In the genomic region with DNA sequence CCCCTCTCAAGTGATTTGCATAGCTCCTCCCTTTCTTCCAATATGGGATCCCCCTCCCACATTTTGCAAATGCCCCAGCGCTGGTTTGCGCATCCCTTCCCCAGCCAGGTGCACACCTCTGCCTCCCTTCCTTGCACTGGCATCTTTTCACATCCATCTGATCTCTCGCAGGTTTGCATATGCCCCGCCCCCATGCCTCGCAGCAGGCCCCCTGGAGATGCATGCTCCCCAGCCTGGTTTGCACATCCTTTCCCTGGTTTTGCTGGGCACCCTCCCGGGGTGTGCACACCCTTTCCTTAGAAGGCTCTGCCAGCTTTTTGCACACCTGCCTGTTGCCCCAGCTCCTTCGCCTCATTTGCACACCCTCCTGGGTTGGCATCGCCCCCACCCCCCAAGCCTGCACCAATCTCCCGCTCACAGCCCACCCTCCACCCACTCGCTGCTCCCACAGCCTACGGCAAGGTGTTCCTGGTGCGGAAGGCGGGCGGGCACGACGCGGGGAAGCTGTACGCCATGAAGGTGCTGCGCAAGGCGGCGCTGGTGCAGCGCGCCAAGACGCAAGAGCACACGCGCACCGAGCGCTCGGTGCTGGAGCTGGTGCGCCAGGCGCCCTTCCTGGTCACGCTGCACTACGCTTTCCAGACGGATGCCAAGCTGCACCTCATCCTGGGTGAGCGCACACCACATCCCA, we compare ENCODE assay signal across 1 cellular context.
TF ChIP-seq lines count a peak whose summit lies in the region.

No MANE protein-coding gene starts in this region.

TF ChIP-seq in K562, 482 proteins besides CTCF, POLR2A, EP300 and RAD21:
- TF ChIP-seq LEF1 (IDR thresholded peaks at IDR 0.05) (no peak), BCOR (IDR thresholded peaks at IDR 0.05) (no peak), BCL6 (CRISPR knock-in tag; IDR thresholded peaks at IDR 0.05) (no peak), ZNF584 (CRISPR knock-in tag; IDR thresholded peaks at IDR 0.05; ENCODE audit: low read depth) (no peak), BHLHE40 (IDR thresholded peaks at IDR 0.05; ENCODE audit: low read length) (no peak), HNRNPL (IDR thresholded peaks at IDR 0.05; ENCODE audit: low read depth, low read length) (0 out of 2 replicates have a peak, but pooled peaks have one; percentile 66), GABPB2 (CRISPR knock-in tag; conservative IDR thresholded peaks at IDR 0.05) (no peak), TCF7 (IDR thresholded peaks at IDR 0.05; ENCODE audit: borderline replicate concordance) (no peak), SLC30A9 (CRISPR knock-in tag; IDR thresholded peaks at IDR 0.05) (no peak), TCFL5 (CRISPR knock-in tag; conservative IDR thresholded peaks at IDR 0.05) (no peak), ETV1 (tag; conservative IDR thresholded peaks at IDR 0.05; ENCODE audit: low read depth) (no peak), RBM25 (IDR thresholded peaks at IDR 0.05; ENCODE audit: low read depth, low read length, severe bottlenecking) (no peak), CCAR2 (IDR thresholded peaks at IDR 0.05; ENCODE audit: low read depth, low read length) (no peak)
- TF ChIP-seq, protein P1, sequence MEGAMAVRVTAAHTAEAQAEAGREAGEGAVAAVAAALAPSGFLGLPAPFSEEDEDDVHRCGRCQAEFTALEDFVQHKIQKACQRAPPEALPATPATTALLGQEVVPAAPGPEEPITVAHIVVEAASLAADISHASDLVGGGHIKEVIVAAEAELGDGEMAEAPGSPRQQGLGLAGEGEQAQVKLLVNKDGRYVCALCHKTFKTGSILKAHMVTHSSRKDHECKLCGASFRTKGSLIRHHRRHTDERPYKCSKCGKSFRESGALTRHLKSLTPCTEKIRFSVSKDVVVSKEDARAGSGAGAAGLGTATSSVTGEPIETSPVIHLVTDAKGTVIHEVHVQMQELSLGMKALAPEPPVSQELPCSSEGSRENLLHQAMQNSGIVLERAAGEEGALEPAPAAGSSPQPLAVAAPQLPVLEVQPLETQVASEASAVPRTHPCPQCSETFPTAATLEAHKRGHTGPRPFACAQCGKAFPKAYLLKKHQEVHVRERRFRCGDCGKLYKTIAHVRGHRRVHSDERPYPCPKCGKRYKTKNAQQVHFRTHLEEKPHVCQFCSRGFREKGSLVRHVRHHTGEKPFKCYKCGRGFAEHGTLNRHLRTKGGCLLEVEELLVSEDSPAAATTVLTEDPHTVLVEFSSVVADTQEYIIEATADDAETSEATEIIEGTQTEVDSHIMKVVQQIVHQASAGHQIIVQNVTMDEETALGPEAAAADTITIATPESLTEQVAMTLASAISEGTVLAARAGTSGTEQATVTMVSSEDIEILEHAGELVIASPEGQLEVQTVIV (CRISPR knock-in tag; IDR thresholded peaks at IDR 0.05; ENCODE audit: borderline replicate concordance), result no peak
- TF ChIP-seq, protein P2, sequence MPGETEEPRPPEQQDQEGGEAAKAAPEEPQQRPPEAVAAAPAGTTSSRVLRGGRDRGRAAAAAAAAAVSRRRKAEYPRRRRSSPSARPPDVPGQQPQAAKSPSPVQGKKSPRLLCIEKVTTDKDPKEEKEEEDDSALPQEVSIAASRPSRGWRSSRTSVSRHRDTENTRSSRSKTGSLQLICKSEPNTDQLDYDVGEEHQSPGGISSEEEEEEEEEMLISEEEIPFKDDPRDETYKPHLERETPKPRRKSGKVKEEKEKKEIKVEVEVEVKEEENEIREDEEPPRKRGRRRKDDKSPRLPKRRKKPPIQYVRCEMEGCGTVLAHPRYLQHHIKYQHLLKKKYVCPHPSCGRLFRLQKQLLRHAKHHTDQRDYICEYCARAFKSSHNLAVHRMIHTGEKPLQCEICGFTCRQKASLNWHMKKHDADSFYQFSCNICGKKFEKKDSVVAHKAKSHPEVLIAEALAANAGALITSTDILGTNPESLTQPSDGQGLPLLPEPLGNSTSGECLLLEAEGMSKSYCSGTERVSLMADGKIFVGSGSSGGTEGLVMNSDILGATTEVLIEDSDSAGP (CRISPR knock-in tag; IDR thresholded peaks at IDR 0.05), result 0 out of 2 replicates have a peak, but pooled peaks have one; percentile 12
- TF ChIP-seq, protein P3, sequence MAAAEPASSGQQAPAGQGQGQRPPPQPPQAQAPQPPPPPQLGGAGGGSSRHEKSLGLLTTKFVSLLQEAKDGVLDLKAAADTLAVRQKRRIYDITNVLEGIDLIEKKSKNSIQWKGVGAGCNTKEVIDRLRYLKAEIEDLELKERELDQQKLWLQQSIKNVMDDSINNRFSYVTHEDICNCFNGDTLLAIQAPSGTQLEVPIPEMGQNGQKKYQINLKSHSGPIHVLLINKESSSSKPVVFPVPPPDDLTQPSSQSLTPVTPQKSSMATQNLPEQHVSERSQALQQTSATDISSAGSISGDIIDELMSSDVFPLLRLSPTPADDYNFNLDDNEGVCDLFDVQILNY (CRISPR knock-in tag; IDR thresholded peaks at IDR 0.05), result no peak
- TF ChIP-seq, protein P4, sequence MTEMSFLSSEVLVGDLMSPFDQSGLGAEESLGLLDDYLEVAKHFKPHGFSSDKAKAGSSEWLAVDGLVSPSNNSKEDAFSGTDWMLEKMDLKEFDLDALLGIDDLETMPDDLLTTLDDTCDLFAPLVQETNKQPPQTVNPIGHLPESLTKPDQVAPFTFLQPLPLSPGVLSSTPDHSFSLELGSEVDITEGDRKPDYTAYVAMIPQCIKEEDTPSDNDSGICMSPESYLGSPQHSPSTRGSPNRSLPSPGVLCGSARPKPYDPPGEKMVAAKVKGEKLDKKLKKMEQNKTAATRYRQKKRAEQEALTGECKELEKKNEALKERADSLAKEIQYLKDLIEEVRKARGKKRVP (CRISPR knock-in tag; IDR thresholded peaks at IDR 0.05), result no peak
- TF ChIP-seq, protein P5, sequence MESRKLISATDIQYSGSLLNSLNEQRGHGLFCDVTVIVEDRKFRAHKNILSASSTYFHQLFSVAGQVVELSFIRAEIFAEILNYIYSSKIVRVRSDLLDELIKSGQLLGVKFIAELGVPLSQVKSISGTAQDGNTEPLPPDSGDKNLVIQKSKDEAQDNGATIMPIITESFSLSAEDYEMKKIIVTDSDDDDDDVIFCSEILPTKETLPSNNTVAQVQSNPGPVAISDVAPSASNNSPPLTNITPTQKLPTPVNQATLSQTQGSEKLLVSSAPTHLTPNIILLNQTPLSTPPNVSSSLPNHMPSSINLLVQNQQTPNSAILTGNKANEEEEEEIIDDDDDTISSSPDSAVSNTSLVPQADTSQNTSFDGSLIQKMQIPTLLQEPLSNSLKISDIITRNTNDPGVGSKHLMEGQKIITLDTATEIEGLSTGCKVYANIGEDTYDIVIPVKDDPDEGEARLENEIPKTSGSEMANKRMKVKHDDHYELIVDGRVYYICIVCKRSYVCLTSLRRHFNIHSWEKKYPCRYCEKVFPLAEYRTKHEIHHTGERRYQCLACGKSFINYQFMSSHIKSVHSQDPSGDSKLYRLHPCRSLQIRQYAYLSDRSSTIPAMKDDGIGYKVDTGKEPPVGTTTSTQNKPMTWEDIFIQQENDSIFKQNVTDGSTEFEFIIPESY (CRISPR knock-in tag; IDR thresholded peaks at IDR 0.05), result peak; percentile 80
- TF ChIP-seq, protein P6, sequence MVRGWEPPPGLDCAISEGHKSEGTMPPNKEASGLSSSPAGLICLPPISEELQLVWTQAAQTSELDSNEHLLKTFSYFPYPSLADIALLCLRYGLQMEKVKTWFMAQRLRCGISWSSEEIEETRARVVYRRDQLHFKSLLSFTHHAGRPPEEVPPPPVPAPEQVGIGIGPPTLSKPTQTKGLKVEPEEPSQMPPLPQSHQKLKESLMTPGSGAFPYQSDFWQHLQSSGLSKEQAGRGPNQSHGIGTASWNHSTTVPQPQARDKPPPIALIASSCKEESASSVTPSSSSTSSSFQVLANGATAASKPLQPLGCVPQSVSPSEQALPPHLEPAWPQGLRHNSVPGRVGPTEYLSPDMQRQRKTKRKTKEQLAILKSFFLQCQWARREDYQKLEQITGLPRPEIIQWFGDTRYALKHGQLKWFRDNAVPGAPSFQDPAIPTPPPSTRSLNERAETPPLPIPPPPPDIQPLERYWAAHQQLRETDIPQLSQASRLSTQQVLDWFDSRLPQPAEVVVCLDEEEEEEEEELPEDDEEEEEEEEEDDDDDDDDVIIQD (CRISPR knock-in tag; IDR thresholded peaks at IDR 0.05), result no peak
- TF ChIP-seq, protein P7, sequence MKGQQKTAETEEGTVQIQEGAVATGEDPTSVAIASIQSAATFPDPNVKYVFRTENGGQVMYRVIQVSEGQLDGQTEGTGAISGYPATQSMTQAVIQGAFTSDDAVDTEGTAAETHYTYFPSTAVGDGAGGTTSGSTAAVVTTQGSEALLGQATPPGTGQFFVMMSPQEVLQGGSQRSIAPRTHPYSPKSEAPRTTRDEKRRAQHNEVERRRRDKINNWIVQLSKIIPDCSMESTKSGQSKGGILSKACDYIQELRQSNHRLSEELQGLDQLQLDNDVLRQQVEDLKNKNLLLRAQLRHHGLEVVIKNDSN (CRISPR knock-in tag; IDR thresholded peaks at IDR 0.05), result 0 out of 2 replicates have a peak, but pooled peaks have one; percentile 21
- TF ChIP-seq, protein P8, sequence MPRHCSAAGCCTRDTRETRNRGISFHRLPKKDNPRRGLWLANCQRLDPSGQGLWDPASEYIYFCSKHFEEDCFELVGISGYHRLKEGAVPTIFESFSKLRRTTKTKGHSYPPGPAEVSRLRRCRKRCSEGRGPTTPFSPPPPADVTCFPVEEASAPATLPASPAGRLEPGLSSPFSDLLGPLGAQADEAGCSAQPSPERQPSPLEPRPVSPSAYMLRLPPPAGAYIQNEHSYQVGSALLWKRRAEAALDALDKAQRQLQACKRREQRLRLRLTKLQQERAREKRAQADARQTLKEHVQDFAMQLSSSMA (CRISPR knock-in tag; IDR thresholded peaks at IDR 0.05), result no peak
